ENCODE assay signal across 26 cellular contexts in the genomic region with DNA sequence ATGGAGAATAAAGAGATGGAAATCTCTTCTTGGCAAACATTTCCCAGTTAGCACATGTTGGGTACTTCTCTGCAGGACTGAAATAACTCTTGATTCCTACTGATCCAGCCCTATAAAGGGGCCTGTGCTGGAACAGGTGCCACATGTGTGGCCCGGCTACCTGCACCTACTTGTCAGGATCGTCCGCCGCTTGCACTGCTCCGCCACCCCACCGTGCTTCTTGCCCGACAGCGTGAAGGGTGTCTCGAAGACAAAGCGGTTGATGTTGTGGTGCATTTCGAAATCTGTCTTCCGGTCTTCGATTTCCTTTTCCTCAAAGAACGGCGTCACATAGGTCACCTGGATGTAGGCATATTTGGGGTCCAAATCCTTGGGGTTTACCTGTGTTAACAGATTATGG. TPM values are rescaled to one million over a fixed set of nuclear protein-coding genes. Genes with fewer than 3 reads are reported as not detected.
"Had no signal": no experiment of that assay in that cellular context is flagged by ENCODE, and none has a peak within 500 bp of the region (broad histone marks: within the 10 kb centered on the region; RNA-seq: fewer than 3 reads in every experiment).

No MANE protein-coding gene starts in this region.

- H3K4me3 Mint-ChIP-seq: nephron progenitor cell had no signal

- H3K9me3 ChIP-seq: neutrophil, psoas muscle, right lobe of liver, stomach, thoracic aorta, transverse colon had no signal

- H3K27ac Mint-ChIP-seq: nephron progenitor cell had no signal

- H3K4me1 ChIP-seq: psoas muscle, stomach had no signal

- H3K4me3 ChIP-seq: coronary artery, dorsolateral prefrontal cortex, psoas muscle, right lobe of liver, stomach, thoracic aorta, transverse colon had no signal

- DNase-seq: dorsolateral prefrontal cortex; effector CD8-positive, alpha-beta T cell; foreskin melanocyte; head of caudate nucleus; hippocampal formation; left colon; left ventricle myocardium superior; mesendoderm; naive B cell; nephron progenitor cell; psoas muscle; retina; right lobe of liver; stimulated activated CD4-positive, alpha-beta T cell treated with anti-CD3 and anti-CD28 coated beads, Interleukin-4, amount 100 ng/mL, for 24 hours; stimulated activated naive CD4-positive, alpha-beta T cell; stomach; substantia nigra; transverse colon had no signal

- H3K27ac ChIP-seq: coronary artery, dorsolateral prefrontal cortex, neutrophil, psoas muscle, right lobe of liver, stomach, thoracic aorta, transverse colon had no signal

- H3K36me3 ChIP-seq: right lobe of liver had no signal

- H3K9me3 Mint-ChIP-seq: naive B cell, nephron progenitor cell had no signal

- H3K27me3 Mint-ChIP-seq: naive B cell had no signal

- H3K4me1 Mint-ChIP-seq: nephron progenitor cell had no signal

- H3K27me3 ChIP-seq: dorsolateral prefrontal cortex, neutrophil, right lobe of liver, stomach, transverse colon had no signal

- ATAC-seq: left colon, left ventricle myocardium superior, psoas muscle had no signal

RNA-seq across cellular contexts. Expression of gene CCDC195, which starts 58.6 kb away (rescaled TPM):
- total RNA-seq: dorsolateral prefrontal cortex, kidney epithelial cell, left colon, left ventricle myocardium superior, lung microvascular endothelial cell, osteoblast, right lobe of liver, stomach, thoracic aorta, transverse colon, ureter had no signal
- polyA plus RNA-seq: esophagus, psoas muscle, stomach had no signal
